ENCODE assay signal across 21 cellular contexts in the genomic region with DNA sequence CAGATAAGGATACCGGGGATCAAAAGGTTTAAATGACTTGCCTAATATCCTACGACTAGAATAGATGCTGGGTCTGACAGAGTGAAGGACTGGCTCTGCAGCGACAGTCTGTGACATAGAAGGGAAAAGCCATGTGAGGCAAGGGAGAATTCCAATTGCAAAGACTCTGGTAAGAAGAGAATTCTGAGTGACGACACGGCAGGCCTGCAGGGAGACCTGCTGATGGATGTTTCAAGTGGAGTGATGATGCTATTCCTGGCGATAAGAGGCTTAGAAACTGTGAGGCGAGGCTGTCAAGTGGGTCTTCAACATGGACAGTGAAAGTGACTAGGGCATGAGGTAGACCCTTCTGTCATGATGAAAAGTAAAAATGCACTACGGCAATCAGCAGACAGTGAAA.
DNase-seq lines count a peak whose midpoint lies in the region; ATAC-seq and TF ChIP-seq lines count a peak whose summit lies in the region.
"Had no signal": no experiment of that assay in that cellular context is flagged by ENCODE, and none has a peak within 500 bp of the region (broad histone marks: within the 10 kb centered on the region; RNA-seq: fewer than 3 reads in every experiment).

No MANE protein-coding gene starts in this region.

- no peaks in the 10 kb centered on the region for H3K4me1 ChIP-seq in PC-9 (replicated peaks; ENCODE audit: insufficient read depth)

- H3K4me3 ChIP-seq in WERI-Rb-1 (ENCODE audit: low read depth, low read length) (no peak overlapping the region), coronary artery (no peak overlapping the region), PC-9 (no peak overlapping the region)
- H3K4me3 ChIP-seq: GM23338 had no signal

- intact Hi-C loops in Right ventricle myocardium superior (cut with DNase I): no loop called here
- intact Hi-C loops in cardiac septum (cut with DNase I): no loop called here
- intact Hi-C loops in left cardiac atrium (cut with DNase I): no loop called here
- intact Hi-C loops in PC-9 (cut with micrococcal nuclease; ENCODE audit: unreplicated experiment): no loop called here

- CTCF ChIA-PET in PC-9 (lab: Charles Lee): interaction anchor here (0.6 kb wide), 1 partner anchor 1044 kb away, joined by 9 read pairs; no protein-coding TSS in a partner anchor

- peaks cover 4% of the 10 kb centered on the region for H3K9me2 ChIP-seq in PC-9 (ENCODE audit: insufficient read depth)

- H3K27ac ChIP-seq in WERI-Rb-1 (no peak overlapping the region), coronary artery (no peak overlapping the region), PC-9 (no peak overlapping the region)
- H3K27ac ChIP-seq: C4-2B, KMS-11 had no signal

- H3K36me3 ChIP-seq in WERI-Rb-1 (no peaks in the 10 kb centered on the region), PC-9 (ENCODE audit: low read depth) (no peaks in the 10 kb centered on the region)

- no peak overlapping the region for H3K4me2 ChIP-seq in PC-9
- H3K4me2 ChIP-seq: GM23338, KMS-11 had no signal

- DNase-seq in Right ventricle myocardium superior (peak; percentile 31), cardiac septum (ENCODE audit: low spot score) (no peak), WERI-Rb-1 (peak; percentile 59), left cardiac atrium (peak; percentile 38), coronary artery (ENCODE audit: low spot score) (no peak), PC-9 (no peak), 8988T (no peak)
- DNase-seq: Calu3; CD8-positive, alpha-beta memory T cell; DMS153; HCEC 1CT; NCI-H1092 treated with DMSO at 0.1 percent for 48 hours; NCI-H146; NCI-H2081 treated with DMSO at 0.1 percent for 48 hours; NCI-H446 treated with DMSO at 0.1 percent for 48 hours; NCI-H774; OCI-M1; SHP77 had no signal

- H4K20me1 ChIP-seq in PC-9 (ENCODE audit: insufficient read depth): no peaks in the 10 kb centered on the region

- no peaks in the 10 kb centered on the region for H3K79me2 ChIP-seq in PC-9 (ENCODE audit: low read depth)

- ATAC-seq in Right ventricle myocardium superior (ENCODE audit: poor library complexity) (peak; percentile 89), left cardiac atrium (peak; percentile 70 to 93)
- ATAC-seq: GM23338 had no signal

- no TSS peak for BruUV-seq in PC-9 (replicated peaks; lab: Mats Ljungman, UMichigan)

- H3K9me3 ChIP-seq in WERI-Rb-1 (ENCODE audit: severe bottlenecking) (no peaks in the 10 kb centered on the region), PC-9 (ENCODE audit: insufficient read depth, low read depth) (peaks cover 3% of the 10 kb centered on the region; the same call in 1 of the 2 replicates)

- H3F3A ChIP-seq in PC-9 (ENCODE audit: insufficient read depth, low read depth): no peaks in the 10 kb centered on the region

- TF ChIP-seq CTCF in WERI-Rb-1 (IDR thresholded peaks at IDR 0.05; ENCODE audit: low read depth, low read length) (no peak), coronary artery (IDR thresholded peaks at IDR 0.05) (no peak), PC-9 (conservative IDR thresholded peaks at IDR 0.05) (no peak)

- POLR2A ChIA-PET in PC-9 (lab: Charles Lee; ENCODE audit: unreplicated experiment): no interaction called here

- H2AFZ ChIP-seq in PC-9: no peak overlapping the region
- H2AFZ ChIP-seq: GM23338 had no signal

- H3K27me3 ChIP-seq in WERI-Rb-1 (ENCODE audit: insufficient read depth, low read depth, severe bottlenecking): no peaks in the 10 kb centered on the region
- no peaks in the 10 kb centered on the region for H3K27me3 ChIP-seq in PC-9 (ENCODE audit: insufficient read depth, low read depth)

Comparison
In these comparisons a context has a peak if more than half of its experiments do, and no peak if none do; other contexts are left out.
1. DNase-seq: peak in Right ventricle myocardium superior (single experiment), WERI-Rb-1 (single experiment) and left cardiac atrium (single experiment); none in cardiac septum (single experiment), coronary artery (single experiment), PC-9 (0 of 2) and 8988T (single experiment).